ENCODE assay signal across 14 cellular contexts in genomic region chr11:67432655-67433349, GRCh38. TPM values are rescaled to one million over a fixed set of nuclear protein-coding genes. Genes with fewer than 3 reads are reported as not detected.
DNase-seq lines count a peak whose midpoint lies in the region; ATAC-seq and TF ChIP-seq lines count a peak whose summit lies in the region.
"Had no signal": no experiment of that assay in that cellular context is flagged by ENCODE, and none has a peak within 500 bp of the region (broad histone marks: within the 10 kb centered on the region; RNA-seq: fewer than 3 reads in every experiment).

No MANE protein-coding gene starts in this region.

- POLR2A ChIA-PET in activated B cell treated with CpG ODN at 0.5 μM for 24 hours (lab: Charles Lee): interaction anchor here (0.8 to 26.0 kb wide), 10 partner anchors 9 to 81 kb away, joined by 3 to 1417 read pairs (median 104); partner anchors contain the start of genes AIP, CABP4, CARNS1 and CORO1B

- CTCF ChIA-PET in activated B cell treated with CpG ODN at 0.5 μM for 24 hours (lab: Charles Lee): interaction anchor here (0.9 to 1.1 kb wide), 3 partner anchors 31 to 87 kb away, joined by 3 to 4 read pairs (median 3); partner anchors contain the start of gene PPP1CA

- no peak overlapping the region for H2BK5ac ChIP-seq in neuronal stem cell (ENCODE audit: low read length)

- H3K27ac ChIP-seq in neuronal stem cell (replicated peaks; ENCODE audit: low read length): no peak overlapping the region

- H3K27me3 ChIP-seq in neuronal stem cell (ENCODE audit: control insufficient read depth in 3 of 3, insufficient read depth in 3 of 3, low read depth in 1 of 3, low read length in 3 of 3): no peaks in the 10 kb centered on the region
- H3K27me3 ChIP-seq: Peyer's patch had no signal

- no peak overlapping the region for H2BK15ac ChIP-seq in neuronal stem cell (ENCODE audit: low read length)

- H3K27me3 Mint-ChIP-seq in activated T-cell treated with anti-CD3 and anti-CD28 coated beads, Interleukin-2, amount 50 U/mL, for 24 hours: no peaks in the 10 kb centered on the region
- no peaks in the 10 kb centered on the region for H3K27me3 Mint-ChIP-seq in activated B cell treated with CpG ODN at 0.5 μM for 24 hours
- H3K27me3 Mint-ChIP-seq in nephron progenitor cell (ENCODE audit: low read depth, poor library complexity): no peaks in the 10 kb centered on the region

- no peak overlapping the region for H3K23ac ChIP-seq in neuronal stem cell (ENCODE audit: low read depth, low read length, poor library complexity)

- no peak overlapping the region for H3K4me3 ChIP-seq in neuronal stem cell (ENCODE audit: low read length in 2 of 2)

- no peak overlapping the region for H2BK120ac ChIP-seq in neuronal stem cell (ENCODE audit: low read depth, low read length)

- H3K79me1 ChIP-seq in neuronal stem cell (ENCODE audit: low read depth, low read length): peaks cover 7% of the 10 kb centered on the region

- peaks cover 88% of the 10 kb centered on the region for H3K36me3 Mint-ChIP-seq in activated T-cell treated with anti-CD3 and anti-CD28 coated beads, Interleukin-2, amount 50 U/mL, for 24 hours (ENCODE audit: low read depth)
- H3K36me3 Mint-ChIP-seq in activated B cell treated with CpG ODN at 0.5 μM for 24 hours (ENCODE audit: low read depth) (peaks cover 68% of the 10 kb centered on the region), nephron progenitor cell (ENCODE audit: low read depth) (peaks cover 9% of the 10 kb centered on the region)

- intact Hi-C loops in activated B cell treated with CpG ODN at 0.5 μM for 24 hours (cut with micrococcal nuclease): no loop called here

- no peak overlapping the region for H3K4me2 ChIP-seq in neuronal stem cell (ENCODE audit: insufficient read depth, low read length, poor library complexity, severe bottlenecking)

- H2BK12ac ChIP-seq in neuronal stem cell (ENCODE audit: low read length): no peak overlapping the region

- no peak overlapping the region for H3K4me3 Mint-ChIP-seq in activated T-cell treated with anti-CD3 and anti-CD28 coated beads, Interleukin-2, amount 50 U/mL, for 24 hours
- H3K4me3 Mint-ChIP-seq in activated B cell treated with CpG ODN at 0.5 μM for 24 hours (no peak overlapping the region), nephron progenitor cell (no peak overlapping the region)

- H2AFZ ChIP-seq in neuronal stem cell (ENCODE audit: low read length): no peak overlapping the region

- H3K9ac ChIP-seq in neuronal stem cell (ENCODE audit: low read depth, low read length, poor library complexity): peak overlapping the region; percentile 44

- peak overlapping the region; percentile 97 for H3K27ac Mint-ChIP-seq in activated T-cell treated with anti-CD3 and anti-CD28 coated beads, Interleukin-2, amount 50 U/mL, for 24 hours
- H3K27ac Mint-ChIP-seq in activated B cell treated with CpG ODN at 0.5 μM for 24 hours (peak overlapping the region; percentile 79), nephron progenitor cell (no peak overlapping the region)

- H3K4me1 ChIP-seq in neuronal stem cell (ENCODE audit: control insufficient read depth in 2 of 2, insufficient read depth in 1 of 2, low read depth in 1 of 2, low read length in 2 of 2): peaks cover 6 to 10% of the 10 kb centered on the region in 2 donors

- H3K18ac ChIP-seq in neuronal stem cell (ENCODE audit: low read length): no peak overlapping the region

- TF ChIP-seq CTCF in activated B cell treated with CpG ODN at 0.5 μM for 24 hours (IDR thresholded peaks at IDR 0.05) (no peak), nephron progenitor cell (IDR thresholded peaks at IDR 0.05) (no peak)

- H3K14ac ChIP-seq in neuronal stem cell (ENCODE audit: low read length): no peak overlapping the region

- H4K91ac ChIP-seq in neuronal stem cell (ENCODE audit: low read depth, low read length, poor library complexity): no peak overlapping the region

- ATAC-seq in activated B cell treated with CpG ODN at 0.5 μM for 24 hours (ENCODE audit: low read depth): no peak

- no peak overlapping the region for H4K8ac ChIP-seq in neuronal stem cell (ENCODE audit: low read depth, low read length)

- H3K36me3 ChIP-seq in neuronal stem cell (replicated peaks in 1 of 2; ENCODE audit: control insufficient read depth in 2 of 2, insufficient read depth in 2 of 2, low read length in 2 of 2): peaks cover 34 to 70% of the 10 kb centered on the region in 2 donors

- H3K9me3 Mint-ChIP-seq in activated T-cell treated with anti-CD3 and anti-CD28 coated beads, Interleukin-2, amount 50 U/mL, for 24 hours: no peaks in the 10 kb centered on the region
- no peaks in the 10 kb centered on the region for H3K9me3 Mint-ChIP-seq in activated B cell treated with CpG ODN at 0.5 μM for 24 hours
- no peaks in the 10 kb centered on the region for H3K9me3 Mint-ChIP-seq in nephron progenitor cell

- peak; percentile 43 for DNase-seq in activated T-cell treated with anti-CD3 and anti-CD28 coated beads, Interleukin-2, amount 50 U/mL, for 24 hours
- no peak for DNase-seq in activated T-cell treated with anti-CD3 and anti-CD28 coated beads for 4 hours
- no peak for DNase-seq in activated B cell treated with CpG ODN at 0.5 μM for 24 hours
- DNase-seq in neuronal stem cell (ENCODE audit: low spot score): no peak
- DNase-seq in nephron progenitor cell: no peak
- DNase-seq in SW 1271 (lab: John Stamatoyannopoulos, UW): no peak
- DNase-seq: DMS153; effector CD4-positive, alpha-beta T cell; foreskin melanocyte; IMR-90; NCI-H1417 treated with DMSO at 0.1 percent for 48 hours; NCI-H510A; Peyer's patch had no signal

- H2AK5ac ChIP-seq in neuronal stem cell (ENCODE audit: low read depth, low read length): no peak overlapping the region

- peaks cover 63% of the 10 kb centered on the region for H3K4me1 Mint-ChIP-seq in activated T-cell treated with anti-CD3 and anti-CD28 coated beads, Interleukin-2, amount 50 U/mL, for 24 hours (ENCODE audit: low read depth)
- H3K4me1 Mint-ChIP-seq in activated B cell treated with CpG ODN at 0.5 μM for 24 hours (peaks cover 67% of the 10 kb centered on the region), nephron progenitor cell (peaks cover 21% of the 10 kb centered on the region)

- no CpG with 5 or more reads among the region's 22 CpGs for WGBS in neuronal stem cell (ENCODE audit: extremely low coverage in 2 of 2, insufficient read length in 2 of 2, insufficient replicate concordance in 1 of 2), 2 donors

- no peaks in the 10 kb centered on the region for H3K9me3 ChIP-seq in neuronal stem cell (replicated peaks in 1 of 2; ENCODE audit: control insufficient read depth in 2 of 2, insufficient read depth in 1 of 2, low read depth in 1 of 2, low read length in 2 of 2)
- H3K9me3 ChIP-seq: Peyer's patch had no signal

- no peak overlapping the region for H3K4ac ChIP-seq in neuronal stem cell (ENCODE audit: low read length)

RNA-seq across cellular contexts. Expression of gene RPS6KB2, which starts 4.5 kb away (rescaled TPM):
- total RNA-seq in activated B cell treated with CpG ODN at 0.5 μM for 24 hours: 66.9 and 74.5 TPM in 2 replicates
- 26.4 TPM for polyA plus RNA-seq in neuronal stem cell (2013, experiment 1 of 2)
- 24.3 TPM for polyA plus RNA-seq in neuronal stem cell (2013, experiment 2 of 2)

RNA-seq across cellular contexts. Expression of gene PTPRCAP, which starts 4.7 kb away (rescaled TPM):
- 328 and 347 TPM in 2 replicates for total RNA-seq in activated B cell treated with CpG ODN at 0.5 μM for 24 hours
- 0.49 TPM for polyA plus RNA-seq in neuronal stem cell (2013, experiment 1 of 2)
- 0.71 TPM for polyA plus RNA-seq in neuronal stem cell (2013, experiment 2 of 2)
- total RNA-seq: IMR-90 had no signal

RNA-seq across cellular contexts. Expression of gene CORO1B, which starts 10.5 kb away (rescaled TPM):
- 34.0 and 39.7 TPM in 2 replicates for total RNA-seq in activated B cell treated with CpG ODN at 0.5 μM for 24 hours
- polyA plus RNA-seq in neuronal stem cell (2013, experiment 1 of 2): 42.6 TPM
- polyA plus RNA-seq in neuronal stem cell (2013, experiment 2 of 2): 44.9 TPM

RNA-seq across cellular contexts. Expression of gene CARNS1, which starts 17.3 kb away (rescaled TPM):
- 5.7 and 6.3 TPM in 2 replicates for total RNA-seq in activated B cell treated with CpG ODN at 0.5 μM for 24 hours
- polyA plus RNA-seq in neuronal stem cell (2013, experiment 1 of 2): 0.11 TPM
- 0.10 TPM for polyA plus RNA-seq in neuronal stem cell (2013, experiment 2 of 2)

RNA-seq across cellular contexts. Expression of gene GPR152, which starts 19.7 kb away (rescaled TPM):
- not detected in 2 replicates for total RNA-seq in activated B cell treated with CpG ODN at 0.5 μM for 24 hours
- not detected for polyA plus RNA-seq in neuronal stem cell (2013, experiment 1 of 2)
- polyA plus RNA-seq in neuronal stem cell (2013, experiment 2 of 2): not detected
- total RNA-seq: IMR-90, mesenteric fat pad, Peyer's patch had no signal
- polyA plus RNA-seq: IMR-90 had no signal
